ENCODE assay signal across 13 cellular contexts in genomic region chr14:104443391-104444158, GRCh38.
DNase-seq lines count a peak whose midpoint lies in the region; ATAC-seq lines count a peak whose summit lies in the region.
"Had no signal": no experiment of that assay in that cellular context is flagged by ENCODE, and none has a peak within 500 bp of the region (broad histone marks: within the 10 kb centered on the region; RNA-seq: fewer than 3 reads in every experiment).

No MANE protein-coding gene starts in this region.

- no peaks in the 10 kb centered on the region for H3K4me1 Mint-ChIP-seq in activated naive CD8-positive, alpha-beta T cell treated with anti-CD3 and anti-CD28 coated beads, Interleukin-2, amount 50 U/mL, for 24 hours
- no peaks in the 10 kb centered on the region for H3K4me1 Mint-ChIP-seq in activated naive CD8-positive, alpha-beta T cell treated with anti-CD3 and anti-CD28 coated beads for 36 hours
- H3K4me1 Mint-ChIP-seq in stimulated activated naive CD8-positive, alpha-beta T cell treated with anti-CD3 and anti-CD28 coated beads, Interleukin-15, amount 100 ng/mL, for 72 hours = no peaks in the 10 kb centered on the region
- H3K4me1 Mint-ChIP-seq in activated CD4-positive, alpha-beta T cell treated with anti-CD3 and anti-CD28 coated beads, Interleukin-2, amount 10 ng/mL, durations not matched to agents 24 days and 14 days = no peaks in the 10 kb centered on the region

- peaks cover 8% of the 10 kb centered on the region for H3K9me3 Mint-ChIP-seq in activated naive CD8-positive, alpha-beta T cell treated with anti-CD3 and anti-CD28 coated beads, Interleukin-2, amount 50 U/mL, for 24 hours
- peaks cover 8% of the 10 kb centered on the region for H3K9me3 Mint-ChIP-seq in activated naive CD8-positive, alpha-beta T cell treated with anti-CD3 and anti-CD28 coated beads for 36 hours
- H3K9me3 Mint-ChIP-seq in stimulated activated naive CD8-positive, alpha-beta T cell treated with anti-CD3 and anti-CD28 coated beads, Interleukin-15, amount 100 ng/mL, for 72 hours = peaks cover 11 to 22% of the 10 kb centered on the region in 2 donors
- H3K9me3 Mint-ChIP-seq in activated CD4-positive, alpha-beta T cell treated with anti-CD3 and anti-CD28 coated beads, Interleukin-2, amount 10 ng/mL, durations not matched to agents 24 days and 14 days = peaks cover 16% of the 10 kb centered on the region

- intact Hi-C loops in activated CD4-positive, alpha-beta T cell treated with anti-CD3 and anti-CD28 coated beads, Interleukin-2, amount 10 ng/mL, durations not matched to agents 24 days and 14 days (cut with micrococcal nuclease) = no loop called here

- peaks cover 7% of the 10 kb centered on the region for H3K27me3 Mint-ChIP-seq in activated naive CD8-positive, alpha-beta T cell treated with anti-CD3 and anti-CD28 coated beads, Interleukin-2, amount 50 U/mL, for 24 hours
- H3K27me3 Mint-ChIP-seq in activated naive CD8-positive, alpha-beta T cell treated with anti-CD3 and anti-CD28 coated beads for 36 hours = peaks cover 11% of the 10 kb centered on the region
- H3K27me3 Mint-ChIP-seq in stimulated activated naive CD8-positive, alpha-beta T cell treated with anti-CD3 and anti-CD28 coated beads, Interleukin-15, amount 100 ng/mL, for 72 hours = peaks cover 12% of the 10 kb centered on the region
- peaks cover 3% of the 10 kb centered on the region for H3K27me3 Mint-ChIP-seq in activated CD4-positive, alpha-beta T cell treated with anti-CD3 and anti-CD28 coated beads, Interleukin-2, amount 10 ng/mL, durations not matched to agents 24 days and 14 days

- H3K27ac Mint-ChIP-seq in activated naive CD8-positive, alpha-beta T cell treated with anti-CD3 and anti-CD28 coated beads, Interleukin-2, amount 50 U/mL, for 24 hours = peak overlapping the region; percentile 64
- H3K27ac Mint-ChIP-seq in activated naive CD8-positive, alpha-beta T cell treated with anti-CD3 and anti-CD28 coated beads for 36 hours = no peak overlapping the region
- H3K27ac Mint-ChIP-seq in stimulated activated naive CD8-positive, alpha-beta T cell treated with anti-CD3 and anti-CD28 coated beads, Interleukin-15, amount 100 ng/mL, for 72 hours = peak overlapping the region in 1 of 2 donors; percentile 64
- no peak overlapping the region for H3K27ac Mint-ChIP-seq in activated CD4-positive, alpha-beta T cell treated with anti-CD3 and anti-CD28 coated beads, Interleukin-2, amount 10 ng/mL, durations not matched to agents 24 days and 14 days

- peak; percentile 37 for ATAC-seq in activated naive CD8-positive, alpha-beta T cell treated with anti-CD3 and anti-CD28 coated beads, Interleukin-2, amount 50 U/mL, for 24 hours
- ATAC-seq in stimulated activated naive CD8-positive, alpha-beta T cell treated with anti-CD3 and anti-CD28 coated beads, Interleukin-15, amount 100 ng/mL, for 72 hours = peak; percentile 55

- no peaks in the 10 kb centered on the region for H3K36me3 Mint-ChIP-seq in activated naive CD8-positive, alpha-beta T cell treated with anti-CD3 and anti-CD28 coated beads, Interleukin-2, amount 50 U/mL, for 24 hours (ENCODE audit: low read depth)
- H3K36me3 Mint-ChIP-seq in activated naive CD8-positive, alpha-beta T cell treated with anti-CD3 and anti-CD28 coated beads for 36 hours = no peaks in the 10 kb centered on the region
- no peaks in the 10 kb centered on the region for H3K36me3 Mint-ChIP-seq in activated CD4-positive, alpha-beta T cell treated with anti-CD3 and anti-CD28 coated beads, Interleukin-2, amount 10 ng/mL, durations not matched to agents 24 days and 14 days (ENCODE audit: low read depth)

- DNase-seq in activated naive CD8-positive, alpha-beta T cell treated with anti-CD3 and anti-CD28 coated beads, Interleukin-2, amount 50 U/mL, for 24 hours = no peak
- no peak for DNase-seq in activated naive CD8-positive, alpha-beta T cell treated with anti-CD3 and anti-CD28 coated beads for 36 hours
- DNase-seq in SK-N-DZ (ENCODE audit: low spot score) = peak; percentile 52
- DNase-seq in left kidney (ENCODE audit: low read depth, low spot score) = peak; percentile 44
- no peak for DNase-seq in stimulated activated naive CD8-positive, alpha-beta T cell treated with anti-CD3 and anti-CD28 coated beads, Interleukin-15, amount 100 ng/mL, for 72 hours
- DNase-seq in dermis blood vessel endothelial cell = no peak
- no peak for DNase-seq in amniotic stem cell (lab: John Stamatoyannopoulos, UW)
- no peak for DNase-seq in activated CD4-positive, alpha-beta T cell treated with anti-CD3 and anti-CD28 coated beads, Interleukin-2, amount 10 ng/mL, durations not matched to agents 24 days and 14 days
- DNase-seq: anterior cingulate cortex; C1 segment of cervical spinal cord; effector CD8-positive, alpha-beta T cell; MM.1S; stimulated activated naive CD4-positive, alpha-beta T cell had no signal

- H3K4me3 Mint-ChIP-seq in activated naive CD8-positive, alpha-beta T cell treated with anti-CD3 and anti-CD28 coated beads, Interleukin-2, amount 50 U/mL, for 24 hours = no peak overlapping the region
- H3K4me3 Mint-ChIP-seq in activated naive CD8-positive, alpha-beta T cell treated with anti-CD3 and anti-CD28 coated beads for 36 hours = no peak overlapping the region
- no peak overlapping the region for H3K4me3 Mint-ChIP-seq in stimulated activated naive CD8-positive, alpha-beta T cell treated with anti-CD3 and anti-CD28 coated beads, Interleukin-15, amount 100 ng/mL, for 72 hours
- H3K4me3 Mint-ChIP-seq in activated CD4-positive, alpha-beta T cell treated with anti-CD3 and anti-CD28 coated beads, Interleukin-2, amount 10 ng/mL, durations not matched to agents 24 days and 14 days = no peak overlapping the region

Comparison
In these comparisons a context has a peak if more than half of its experiments do, and no peak if none do; other contexts are left out.
1. DNase-seq: peak in SK-N-DZ (single experiment) and left kidney (single experiment); none in activated naive CD8-positive, alpha-beta T cell treated with anti-CD3 and anti-CD28 coated beads, Interleukin-2, amount 50 U/mL, for 24 hours (single experiment), activated naive CD8-positive, alpha-beta T cell treated with anti-CD3 and anti-CD28 coated beads for 36 hours (single experiment), stimulated activated naive CD8-positive, alpha-beta T cell treated with anti-CD3 and anti-CD28 coated beads, Interleukin-15, amount 100 ng/mL, for 72 hours (0 of 2), dermis blood vessel endothelial cell (single experiment), amniotic stem cell (single experiment) and activated CD4-positive, alpha-beta T cell treated with anti-CD3 and anti-CD28 coated beads, Interleukin-2, amount 10 ng/mL, durations not matched to agents 24 days and 14 days (single experiment).